ENCODE assay signal across 16 cellular contexts in genomic region chr1:27513521-27513920, GRCh38. TPM values are rescaled to one million over a fixed set of nuclear protein-coding genes. Genes with fewer than 3 reads are reported as not detected.
A peak's percentile ranks its signal among the peaks of the same experiment; 100 is the strongest.
DNase-seq lines count a peak whose midpoint lies in the region; ATAC-seq and TF ChIP-seq lines count a peak whose summit lies in the region.
"Had no signal": no experiment of that assay in that cellular context is flagged by ENCODE, and none has a peak within 500 bp of the region (broad histone marks: within the 10 kb centered on the region; RNA-seq: fewer than 3 reads in every experiment).

No MANE protein-coding gene starts in this region.

- H3K4me3 Mint-ChIP-seq in nephron progenitor cell, result no peak overlapping the region
- H3K4me3 Mint-ChIP-seq: HFFc6, neural crest cell, type B pancreatic cell had no signal

- no peaks in the 10 kb centered on the region for H3K36me3 Mint-ChIP-seq in nephron progenitor cell (ENCODE audit: low read depth)
- H3K36me3 Mint-ChIP-seq: type B pancreatic cell had no signal

- ATAC-seq in Right ventricle myocardium inferior (peak; percentile 58), Right ventricle myocardium superior (ENCODE audit: poor library complexity) (peak; percentile 38), GM21723 (IDR thresholded peaks at IDR 0.05; ENCODE audit: unreplicated experiment) (no peak)

- TF ChIP-seq CTCF in nephron progenitor cell (IDR thresholded peaks at IDR 0.05), result no peak

- peaks cover 3% of the 10 kb centered on the region for H3K27me3 Mint-ChIP-seq in nephron progenitor cell (ENCODE audit: low read depth, poor library complexity)
- H3K27me3 Mint-ChIP-seq: type B pancreatic cell had no signal

- intact Hi-C loops in Right ventricle myocardium inferior (cut with DNase I), result no loop called here
- intact Hi-C loops in cardiac septum (cut with DNase I), result no loop called here
- intact Hi-C loops in Right ventricle myocardium superior (cut with DNase I), result no loop called here

- H3K4me1 Mint-ChIP-seq in nephron progenitor cell, result peaks cover 88% of the 10 kb centered on the region

- no peaks in the 10 kb centered on the region for H3K9me3 Mint-ChIP-seq in nephron progenitor cell
- H3K9me3 Mint-ChIP-seq: HFFc6, neural crest cell, type B pancreatic cell had no signal

- DNase-seq in Right ventricle myocardium inferior (ENCODE audit: missing footprints) (no peak), cardiac septum (ENCODE audit: low spot score) (no peak), Right ventricle myocardium superior (no peak), nephron progenitor cell (no peak), activated T-cell treated with anti-CD3 and anti-CD28 coated beads for 4 hours (no peak), NCI-H748 (lab: John Stamatoyannopoulos, UW; ENCODE audit: unreplicated experiment) (no peak), DMS153 treated with DMSO at 0.1 percent for 48 hours (lab: John Stamatoyannopoulos, UW; ENCODE audit: unreplicated experiment) (no peak)
- DNase-seq: COR-L47; effector CD4-positive, alpha-beta T cell; HFFc6; NCI-H2081 treated with DMSO at 0.1 percent for 48 hours; NCI-H774; stimulated activated CD4-positive, alpha-beta T cell treated with anti-CD3 and anti-CD28 coated beads, Interleukin-4, amount 100 ng/mL, for 24 hours had no signal

- peak overlapping the region; percentile 83 for H3K27ac Mint-ChIP-seq in nephron progenitor cell
- H3K27ac Mint-ChIP-seq: HFFc6, type B pancreatic cell had no signal

RNA-seq across cellular contexts. Expression of gene WASF2, which starts 23.6 kb away (rescaled TPM):
- total RNA-seq in Right ventricle myocardium inferior, result 57.3 TPM
- 59.3 TPM for total RNA-seq in cardiac septum
- total RNA-seq in Right ventricle myocardium superior, result 49.3 TPM
